ENCODE assay signal across 19 cellular contexts in the genomic region with DNA sequence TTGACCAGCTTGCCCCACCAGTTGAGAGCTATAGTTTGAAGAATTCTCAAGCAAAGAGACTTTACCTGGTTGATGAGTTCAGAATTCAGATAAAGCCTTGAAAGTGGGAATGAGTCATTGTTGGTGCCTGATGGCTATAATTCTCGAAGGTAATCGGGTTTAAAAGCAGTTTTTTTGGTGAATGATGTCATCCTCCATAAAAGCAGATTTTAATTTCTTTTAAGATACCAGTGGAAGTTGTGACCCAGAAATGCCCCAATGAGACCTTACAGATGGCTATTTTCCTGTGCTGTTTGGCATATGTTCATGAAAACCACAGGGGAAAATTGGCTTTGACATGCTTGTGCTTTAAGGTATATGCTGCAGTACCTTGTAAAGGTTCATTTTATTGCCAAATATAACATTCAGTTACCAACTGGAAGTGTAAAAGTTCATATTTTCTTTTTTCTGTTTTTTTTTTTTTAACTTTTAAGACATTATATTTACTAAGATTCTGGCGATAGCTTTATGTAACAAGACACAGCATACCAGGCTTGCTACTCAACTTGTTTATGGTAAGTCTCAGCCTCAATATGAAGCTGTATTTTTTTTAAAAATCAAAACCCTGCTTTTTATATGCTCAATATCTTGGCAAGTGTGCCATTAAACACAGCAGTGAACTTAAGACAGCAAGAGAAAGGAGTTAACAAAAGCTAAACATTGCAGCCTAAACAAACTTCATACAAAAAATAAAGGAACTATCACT.
DNase-seq lines count a peak whose midpoint lies in the region; ATAC-seq, FAIRE-seq and TF ChIP-seq lines count a peak whose summit lies in the region.
"Had no signal": no experiment of that assay in that cellular context is flagged by ENCODE, and none has a peak within 500 bp of the region (broad histone marks: within the 10 kb centered on the region; RNA-seq: fewer than 3 reads in every experiment).

No MANE protein-coding gene starts in this region.

- peak overlapping the region; percentile 2; the same call in 1 of the 2 replicates for H2AFZ ChIP-seq in GM23338
- H2AFZ ChIP-seq in fibroblast of lung (ENCODE audit: low read length) = no peak overlapping the region
- H2AFZ ChIP-seq: neural progenitor cell had no signal

- H3K36me3 Mint-ChIP-seq in GM23338 (ENCODE audit: low read depth) = no peaks in the 10 kb centered on the region
- H3K36me3 Mint-ChIP-seq: neural progenitor cell had no signal

- H3K4me3 ChIP-seq in GM23338 (no peak overlapping the region), SJSA1 (no peak overlapping the region), fibroblast of lung (replicated peaks in 1 of 4; ENCODE audit: control extremely low read depth in 1 of 4, insufficient read depth in 1 of 4, low read depth in 3 of 4, low read length in 4 of 4) (no peak overlapping the region)
- H3K4me3 ChIP-seq: adrenal gland, heart left ventricle, left ventricle myocardium inferior, neural progenitor cell, skin epidermis had no signal

- H3F3A ChIP-seq in GM23338 (replicated peaks; ENCODE audit: low read depth) = no peaks in the 10 kb centered on the region

- no peak overlapping the region for H3K27ac Mint-ChIP-seq in GM23338

- no peak overlapping the region for H3K4me2 ChIP-seq in GM23338
- H3K4me2 ChIP-seq in fibroblast of lung (ENCODE audit: extremely low read depth, insufficient read depth, low read length) = peak overlapping the region; percentile 54
- H3K4me2 ChIP-seq: neural progenitor cell had no signal

- no peak for FAIRE-seq in GM19239 (lab: Jason Lieb, UNC)

- H3K9me2 ChIP-seq in GM23338 (ENCODE audit: insufficient read depth) = peaks cover 2% of the 10 kb centered on the region; the same call in 1 of the 2 replicates

- no peaks in the 10 kb centered on the region for H3K9me3 ChIP-seq in SJSA1 (replicated peaks)
- H3K9me3 ChIP-seq in fibroblast of lung (ENCODE audit: control insufficient read depth, insufficient read depth, low read depth, low read length) = no peaks in the 10 kb centered on the region
- H3K9me3 ChIP-seq: adrenal gland, heart left ventricle, left ventricle myocardium inferior had no signal

- no peak overlapping the region for H3K4me3 Mint-ChIP-seq in GM23338
- H3K4me3 Mint-ChIP-seq: H9, neural progenitor cell had no signal

- H3K27me3 ChIP-seq in GM23338 (ENCODE audit: insufficient read depth) = no peaks in the 10 kb centered on the region
- H3K27me3 ChIP-seq in SJSA1 (replicated peaks) = no peaks in the 10 kb centered on the region
- H3K27me3 ChIP-seq in fibroblast of lung (ENCODE audit: control insufficient read depth, insufficient read depth, low read length) = no peaks in the 10 kb centered on the region
- H3K27me3 ChIP-seq: adrenal gland, heart left ventricle, neural progenitor cell had no signal

- no peak for TF ChIP-seq CTCF in GM23338 (conservative IDR thresholded peaks at IDR 0.05; ENCODE audit: low read depth in 2 of 2)
- TF ChIP-seq CTCF in fibroblast of lung (conservative IDR thresholded peaks at IDR 0.05 in 1 of 2, IDR thresholded peaks at IDR 0.05 in 1 of 2; ENCODE audit: low read depth in 1 of 2, low read length in 2 of 2) = no peak
- no peak for TF ChIP-seq CTCF in omental fat pad (IDR thresholded peaks at IDR 0.05)

- H3K4me1 Mint-ChIP-seq in GM23338 = peaks cover 9% of the 10 kb centered on the region

- H3K27me3 Mint-ChIP-seq in GM23338 (ENCODE audit: insufficient read depth, low read depth, poor library complexity) = peaks cover 2% of the 10 kb centered on the region

- H3K36me3 ChIP-seq in GM23338 (ENCODE audit: insufficient read depth) = no peaks in the 10 kb centered on the region
- H3K36me3 ChIP-seq in SJSA1 = no peaks in the 10 kb centered on the region
- no peaks in the 10 kb centered on the region for H3K36me3 ChIP-seq in fibroblast of lung (ENCODE audit: control insufficient read depth, insufficient read depth, low read length)
- H3K36me3 ChIP-seq: adrenal gland, heart left ventricle, left ventricle myocardium inferior, neural progenitor cell had no signal

- no peak for ATAC-seq in GM23338
- ATAC-seq in omental fat pad (ENCODE audit: low FRiP score) = peak; percentile 60
- no peak for ATAC-seq in stimulated activated naive CD8-positive, alpha-beta T cell treated with anti-CD3 and anti-CD28 coated beads, Interleukin-15, Interleukin-2, amounts not matched to agents 100 U/mL and 50 U/mL, for 24 hours
- ATAC-seq: heart left ventricle had no signal

- DNase-seq in GM23338 (ENCODE audit: low spot score) (no peak), SJSA1 (ENCODE audit: low read depth in 1 of 2, low spot score in 2 of 2) (no peak), fibroblast of lung (ENCODE audit: low read depth in 2 of 2) (peak; percentile 30 to 86), omental fat pad (ENCODE audit: low spot score) (no peak), GM19239 (ENCODE audit: insufficient read length, low spot score) (no peak), caudate nucleus (lab: John Stamatoyannopoulos, UW) (no peak), HuH-7.5 (ENCODE audit: low spot score) (no peak)
- DNase-seq in stimulated activated naive CD8-positive, alpha-beta T cell treated with anti-CD3 and anti-CD28 coated beads, Interleukin-15, Interleukin-2, amounts not matched to agents 100 U/mL and 50 U/mL, for 24 hours = no peak
- DNase-seq: activated CD4-positive, CD25-positive, alpha-beta regulatory T cell treated with anti-CD3 and anti-CD28 coated beads, Interleukin-2, amount 50 U/mL, for 72 hours; activated T-cell treated with anti-CD3 and anti-CD28 coated beads, Interleukin-2, amount 50 U/mL, for 1 hour; adrenal gland; GF-D8; H9; heart left ventricle; left ventricle myocardium inferior; MV-4-11; NCI-H2171 had no signal

- H3K9ac ChIP-seq in fibroblast of lung (ENCODE audit: insufficient read depth, low read length) = no peak overlapping the region
- H3K9ac ChIP-seq: neural progenitor cell had no signal

- H3K79me2 ChIP-seq in GM23338 (replicated peaks; ENCODE audit: insufficient read depth) (no peaks in the 10 kb centered on the region), fibroblast of lung (ENCODE audit: control insufficient read depth, insufficient read depth, low read length) (no peaks in the 10 kb centered on the region)

- no peaks in the 10 kb centered on the region for H4K20me1 ChIP-seq in GM23338 (replicated peaks; ENCODE audit: insufficient read depth)
- no peaks in the 10 kb centered on the region for H4K20me1 ChIP-seq in fibroblast of lung (ENCODE audit: control insufficient read depth, extremely low read depth, insufficient read depth, low read length)

- no peak overlapping the region for H3K27ac ChIP-seq in GM23338 (ENCODE audit: low read depth)
- H3K27ac ChIP-seq in SJSA1 = peak overlapping the region; percentile 28
- no peak overlapping the region for H3K27ac ChIP-seq in fibroblast of lung (ENCODE audit: insufficient read depth, low read length)
- H3K27ac ChIP-seq in caudate nucleus (ENCODE audit: low read depth, low read length) = no peak overlapping the region
- H3K27ac ChIP-seq: adrenal gland, heart left ventricle, left ventricle myocardium inferior, neural progenitor cell, skin epidermis had no signal

- peaks cover 9% of the 10 kb centered on the region for H3K4me1 ChIP-seq in GM23338 (ENCODE audit: insufficient read depth)
- peaks cover 26% of the 10 kb centered on the region for H3K4me1 ChIP-seq in SJSA1 (replicated peaks)
- H3K4me1 ChIP-seq in fibroblast of lung (ENCODE audit: control insufficient read depth, extremely low read depth, insufficient read depth, low read length) = peaks cover 7% of the 10 kb centered on the region

- no peaks in the 10 kb centered on the region for H3K9me3 Mint-ChIP-seq in GM23338
- H3K9me3 Mint-ChIP-seq: H9, neural progenitor cell had no signal

TF ChIP-seq in GM23338, 12 proteins besides CTCF, POLR2A, EP300 and RAD21 (continues in another document):
- TF ChIP-seq JUNB (IDR thresholded peaks at IDR 0.05; ENCODE audit: unreplicated experiment) (no peak), EZH2phosphoT487 (IDR thresholded peaks at IDR 0.05; ENCODE audit: unreplicated experiment) (no peak)
- TF ChIP-seq, protein P1, sequence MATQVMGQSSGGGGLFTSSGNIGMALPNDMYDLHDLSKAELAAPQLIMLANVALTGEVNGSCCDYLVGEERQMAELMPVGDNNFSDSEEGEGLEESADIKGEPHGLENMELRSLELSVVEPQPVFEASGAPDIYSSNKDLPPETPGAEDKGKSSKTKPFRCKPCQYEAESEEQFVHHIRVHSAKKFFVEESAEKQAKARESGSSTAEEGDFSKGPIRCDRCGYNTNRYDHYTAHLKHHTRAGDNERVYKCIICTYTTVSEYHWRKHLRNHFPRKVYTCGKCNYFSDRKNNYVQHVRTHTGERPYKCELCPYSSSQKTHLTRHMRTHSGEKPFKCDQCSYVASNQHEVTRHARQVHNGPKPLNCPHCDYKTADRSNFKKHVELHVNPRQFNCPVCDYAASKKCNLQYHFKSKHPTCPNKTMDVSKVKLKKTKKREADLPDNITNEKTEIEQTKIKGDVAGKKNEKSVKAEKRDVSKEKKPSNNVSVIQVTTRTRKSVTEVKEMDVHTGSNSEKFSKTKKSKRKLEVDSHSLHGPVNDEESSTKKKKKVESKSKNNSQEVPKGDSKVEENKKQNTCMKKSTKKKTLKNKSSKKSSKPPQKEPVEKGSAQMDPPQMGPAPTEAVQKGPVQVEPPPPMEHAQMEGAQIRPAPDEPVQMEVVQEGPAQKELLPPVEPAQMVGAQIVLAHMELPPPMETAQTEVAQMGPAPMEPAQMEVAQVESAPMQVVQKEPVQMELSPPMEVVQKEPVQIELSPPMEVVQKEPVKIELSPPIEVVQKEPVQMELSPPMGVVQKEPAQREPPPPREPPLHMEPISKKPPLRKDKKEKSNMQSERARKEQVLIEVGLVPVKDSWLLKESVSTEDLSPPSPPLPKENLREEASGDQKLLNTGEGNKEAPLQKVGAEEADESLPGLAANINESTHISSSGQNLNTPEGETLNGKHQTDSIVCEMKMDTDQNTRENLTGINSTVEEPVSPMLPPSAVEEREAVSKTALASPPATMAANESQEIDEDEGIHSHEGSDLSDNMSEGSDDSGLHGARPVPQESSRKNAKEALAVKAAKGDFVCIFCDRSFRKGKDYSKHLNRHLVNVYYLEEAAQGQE (IDR thresholded peaks at IDR 0.05; ENCODE audit: unreplicated experiment) = no peak

Comparison
In these comparisons a context has a peak if more than half of its experiments do, and no peak if none do; other contexts are left out.
1. DNase-seq: peak in fibroblast of lung (2 of 2); none in GM23338 (single experiment), SJSA1 (0 of 2), omental fat pad (single experiment), stimulated activated naive CD8-positive, alpha-beta T cell treated with anti-CD3 and anti-CD28 coated beads, Interleukin-15, Interleukin-2, amounts not matched to agents 100 U/mL and 50 U/mL, for 24 hours (single experiment), GM19239 (single experiment), caudate nucleus (0 of 61) and HuH-7.5 (single experiment).